2 cellular contexts compared by ENCODE assay signal in genomic region chr12:6145584-6145983, GRCh38.
TF ChIP-seq lines count a peak whose summit lies in the region.

No MANE protein-coding gene starts in this region.

TF ChIP-seq in liver, 16 proteins besides CTCF, POLR2A, EP300 and RAD21:
- TF ChIP-seq NR2F2 (IDR thresholded peaks at IDR 0.05), result peak; percentile 46
- no peak for TF ChIP-seq RXRA (IDR thresholded peaks at IDR 0.05)
- TF ChIP-seq JUND (IDR thresholded peaks at IDR 0.05), result no peak

TF ChIP-seq in HepG2, 621 proteins besides CTCF, POLR2A, EP300 and RAD21:
- no peak for TF ChIP-seq HOXA7 (CRISPR knock-in tag; IDR thresholded peaks at IDR 0.05)
- TF ChIP-seq TSC22D2 (CRISPR knock-in tag; IDR thresholded peaks at IDR 0.05; ENCODE audit: borderline replicate concordance), result no peak
- no peak for TF ChIP-seq AKNA (CRISPR knock-in tag; IDR thresholded peaks at IDR 0.05; ENCODE audit: borderline replicate concordance)
- TF ChIP-seq SOX13 (IDR thresholded peaks at IDR 0.05), result no peak
- TF ChIP-seq SOX13 (CRISPR knock-in tag; conservative IDR thresholded peaks at IDR 0.05 in 1 of 2, IDR thresholded peaks at IDR 0.05 in 1 of 2), result no peak
